ENCODE assay signal across 19 cellular contexts in genomic region chr3:129676985-129677384, GRCh38.
"Had no signal": no experiment of that assay in that cellular context is flagged by ENCODE, and none has a peak within 500 bp of the region (broad histone marks: within the 10 kb centered on the region; RNA-seq: fewer than 3 reads in every experiment).

No MANE protein-coding gene starts in this region.

- DNase-seq: KBM-7, MG63, NCI-H1092 treated with DMSO at 0.1 percent for 48 hours, NCI-H1436, NCI-H187, NCI-H2029, NCI-H2081 treated with DMSO at 0.1 percent for 48 hours, NCI-H2171, NCI-H226, NCI-H446, NCI-H510A, NCI-H524 treated with DMSO at 0.1 percent for 48 hours, NCI-H69, NCI-H774, SHP77 treated with DMSO at 0.1 percent for 48 hours, SJCRH30 had no signal

- H3K27ac ChIP-seq: RWPE1, SJCRH30 had no signal

- H3K36me3 ChIP-seq: MG63, SJCRH30 had no signal

- H3K9me3 ChIP-seq: MG63, SJCRH30 had no signal

- H3K27me3 ChIP-seq: MG63, SJCRH30 had no signal

- ATAC-seq: Panc1, SK-N-SH treated with all-trans-retinoic acid at 6 μM for 48 hours had no signal

- H3K4me3 ChIP-seq: MG63, SJCRH30 had no signal

- H3K4me1 ChIP-seq: SJCRH30 had no signal
